ENCODE assay signal across 8 cellular contexts in the genomic region with DNA sequence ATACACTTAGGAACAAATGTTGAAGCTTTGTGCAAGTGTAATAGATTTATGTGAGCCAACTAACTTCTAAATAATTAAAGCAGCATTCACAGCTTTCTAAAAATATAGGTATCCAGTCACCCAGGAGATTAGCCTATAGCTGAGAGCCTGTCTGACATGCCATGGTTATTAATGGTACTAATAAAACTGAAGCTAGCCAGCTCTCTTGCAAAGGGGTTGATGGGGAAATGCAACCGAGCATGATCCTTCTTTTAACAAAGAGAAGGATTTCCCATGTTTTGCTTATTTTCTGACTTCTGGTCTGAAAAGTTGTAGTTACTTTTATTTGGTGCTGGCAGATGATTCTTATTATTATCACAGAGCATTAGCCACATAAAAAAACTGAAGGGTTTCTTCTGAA.
"Had no signal": no experiment of that assay in that cellular context is flagged by ENCODE, and none has a peak within 500 bp of the region (broad histone marks: within the 10 kb centered on the region; RNA-seq: fewer than 3 reads in every experiment).

No MANE protein-coding gene starts in this region.

- ATAC-seq: GM23338, HCT116 had no signal

- DNase-seq: H7, HFFc6, IMR-90 had no signal

- H2AFZ ChIP-seq: GM23338 had no signal

- H3K4me3 ChIP-seq: HAP-1 had no signal

- FAIRE-seq: H1, HTR-8/SVneo had no signal

- H3K4me1 ChIP-seq: HAP-1 had no signal

- H3K4me3 Mint-ChIP-seq: GM23338, HFFc6 had no signal

- H3K4me2 ChIP-seq: GM23338 had no signal

- H3K9me3 ChIP-seq: HAP-1 had no signal

- H3K4me1 Mint-ChIP-seq: GM23338 had no signal

- H3K36me3 ChIP-seq: HAP-1 had no signal

- H3K27ac Mint-ChIP-seq: GM23338, HFFc6 had no signal
